ENCODE assay signal across 2 cellular contexts in genomic region chr17:28853295-28853694, GRCh38.
A peak's percentile ranks its signal among the peaks of the same experiment; 100 is the strongest.
TF ChIP-seq lines count a peak whose summit lies in the region.

No MANE protein-coding gene starts in this region.

TF ChIP-seq in HEK293, 187 proteins besides CTCF, POLR2A, EP300 and RAD21:
- no peak for TF ChIP-seq ZNF140 (tag by site-specific recombination; IDR thresholded peaks at IDR 0.05)
- peak; percentile 22 for TF ChIP-seq SETDB1 (IDR thresholded peaks at IDR 0.05; ENCODE audit: insufficient read length, low read length)
- TF ChIP-seq ZNF645 (tag by site-specific recombination; IDR thresholded peaks at IDR 0.05) = no peak
- peak; percentile 85 for TF ChIP-seq ZNF26 (tag by site-specific recombination; IDR thresholded peaks at IDR 0.05)

TF ChIP-seq in K562, 482 proteins besides CTCF, POLR2A, EP300 and RAD21:
- TF ChIP-seq HDAC2 (IDR thresholded peaks at IDR 0.05) (no peak), TAF7 (tag; IDR thresholded peaks at IDR 0.05) (no peak), CHD2 (IDR thresholded peaks at IDR 0.05; ENCODE audit: low read depth, low read length) (no peak), ZNF778 (CRISPR knock-in tag; IDR thresholded peaks at IDR 0.05) (no peak), ZZZ3 (IDR thresholded peaks at IDR 0.05) (no peak), ARID3A (IDR thresholded peaks at IDR 0.05; ENCODE audit: borderline replicate concordance, low read depth, low read length) (no peak), MYC (IDR thresholded peaks at IDR 0.05; ENCODE audit: low read depth, low read length) (no peak), MYC (CRISPR knock-in tag; IDR thresholded peaks at IDR 0.05; ENCODE audit: borderline replicate concordance, low read depth) (no peak), TRIM28 (IDR thresholded peaks at IDR 0.05) (peak; percentile 79), NFIC (IDR thresholded peaks at IDR 0.05) (no peak), ZNF655 (CRISPR knock-in tag; IDR thresholded peaks at IDR 0.05) (no peak), BDP1 (IDR thresholded peaks at IDR 0.05; ENCODE audit: insufficient read depth, insufficient read length) (no peak), TFAP4 (CRISPR knock-in tag; IDR thresholded peaks at IDR 0.05; ENCODE audit: borderline replicate concordance) (no peak), ZNF280A (IDR thresholded peaks at IDR 0.05; ENCODE audit: low read depth, partially characterized antibody) (peak; percentile 59), ERF (CRISPR knock-in tag; IDR thresholded peaks at IDR 0.05) (no peak), CBX3 (IDR thresholded peaks at IDR 0.05; ENCODE audit: borderline replicate concordance in 1 of 2, low read length in 2 of 2) (peak in 1 of 2 experiments; percentile 89; a peak in 2 of 3 replicates), HDAC1 (IDR thresholded peaks at IDR 0.05) (peak in 1 of 2 experiments; percentile 50; a peak in 1 of 4 replicates)
